In genomic region chr9:19386469-19387044, GRCh38 we compare ENCODE assay signal across 12 cellular contexts.
"Had no signal": no experiment of that assay in that cellular context is flagged by ENCODE, and none has a peak within 500 bp of the region (broad histone marks: within the 10 kb centered on the region; RNA-seq: fewer than 3 reads in every experiment).

No MANE protein-coding gene starts in this region.

- H3K36me3 ChIP-seq: gastroesophageal sphincter had no signal

- DNase-seq: activated CD4-positive, alpha-beta T cell treated with anti-CD3 and anti-CD28 coated beads, Interleukin-2, amount 50 U/mL, for 4 hours; activated CD4-positive, CD25-positive, alpha-beta regulatory T cell treated with anti-CD3 and anti-CD28 coated beads, Interleukin-2, amount 50 U/mL, for 72 hours; activated naive CD4-positive, alpha-beta T cell treated with anti-CD3 and anti-CD28 coated beads, Interleukin-2, amount 10 ng/mL, durations not matched to agents 7 days and 5 days; caudate nucleus; effector CD4-positive, alpha-beta T cell; left colon; midbrain; psoas muscle; stimulated activated naive CD8-positive, alpha-beta T cell treated with anti-CD3 and anti-CD28 coated beads, Interleukin-15, amount 100 ng/mL, for 72 hours had no signal

- H3K27me3 ChIP-seq: gastroesophageal sphincter had no signal

- H3K4me3 ChIP-seq: gastroesophageal sphincter, lung, psoas muscle had no signal

- H3K4me1 ChIP-seq: gastroesophageal sphincter, psoas muscle had no signal

- H3K27ac ChIP-seq: gastroesophageal sphincter, psoas muscle had no signal

- ATAC-seq: gastroesophageal sphincter; left colon; psoas muscle; sciatic nerve; stimulated activated naive CD8-positive, alpha-beta T cell treated with anti-CD3 and anti-CD28 coated beads, Interleukin-15, amount 100 ng/mL, for 72 hours had no signal

- H3K9me3 ChIP-seq: gastroesophageal sphincter, psoas muscle had no signal
